ENCODE assay signal across 1 cellular context in the genomic region with DNA sequence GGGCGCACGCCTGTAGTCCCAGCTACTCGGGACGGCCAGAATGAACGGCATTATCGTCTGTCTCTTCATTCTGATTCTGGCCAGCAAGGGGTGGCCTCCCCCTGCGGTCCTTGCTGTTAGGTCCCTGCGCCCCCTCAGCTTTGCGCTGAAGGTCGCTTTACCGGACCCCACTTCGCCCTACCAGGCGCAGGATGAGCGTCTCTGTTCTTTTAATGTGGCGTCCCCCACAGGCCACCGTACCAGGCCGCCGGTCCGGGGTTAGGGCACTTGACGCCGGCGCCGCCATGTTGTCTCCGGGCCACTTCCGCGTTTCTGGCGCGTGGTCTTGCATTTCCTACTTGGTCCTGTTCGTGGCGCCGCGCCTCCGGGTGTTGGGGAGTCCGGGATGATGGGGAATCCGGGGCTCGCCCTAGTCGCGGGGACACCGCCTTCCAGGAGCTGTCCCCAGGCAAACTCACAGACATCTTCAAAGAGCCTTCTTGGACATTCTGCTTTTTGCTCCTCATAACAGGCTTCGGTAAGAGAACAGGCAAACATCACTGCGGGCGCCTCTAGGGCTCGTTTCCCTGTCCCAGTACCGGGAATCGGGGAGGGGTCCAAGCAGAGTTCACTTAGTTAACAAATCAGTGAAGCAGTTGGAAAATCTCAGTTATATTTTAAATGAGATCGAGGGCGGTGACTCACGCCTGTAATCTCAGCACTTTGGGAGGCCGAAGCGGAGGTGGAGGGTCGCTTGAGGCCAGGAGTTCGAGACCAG.
TF ChIP-seq lines count a peak whose summit lies in the region.

No MANE protein-coding gene starts in this region.

TF ChIP-seq in HepG2, 621 proteins besides CTCF, POLR2A, EP300 and RAD21 (continued from another document and continues in another):
- TF ChIP-seq, protein P1, sequence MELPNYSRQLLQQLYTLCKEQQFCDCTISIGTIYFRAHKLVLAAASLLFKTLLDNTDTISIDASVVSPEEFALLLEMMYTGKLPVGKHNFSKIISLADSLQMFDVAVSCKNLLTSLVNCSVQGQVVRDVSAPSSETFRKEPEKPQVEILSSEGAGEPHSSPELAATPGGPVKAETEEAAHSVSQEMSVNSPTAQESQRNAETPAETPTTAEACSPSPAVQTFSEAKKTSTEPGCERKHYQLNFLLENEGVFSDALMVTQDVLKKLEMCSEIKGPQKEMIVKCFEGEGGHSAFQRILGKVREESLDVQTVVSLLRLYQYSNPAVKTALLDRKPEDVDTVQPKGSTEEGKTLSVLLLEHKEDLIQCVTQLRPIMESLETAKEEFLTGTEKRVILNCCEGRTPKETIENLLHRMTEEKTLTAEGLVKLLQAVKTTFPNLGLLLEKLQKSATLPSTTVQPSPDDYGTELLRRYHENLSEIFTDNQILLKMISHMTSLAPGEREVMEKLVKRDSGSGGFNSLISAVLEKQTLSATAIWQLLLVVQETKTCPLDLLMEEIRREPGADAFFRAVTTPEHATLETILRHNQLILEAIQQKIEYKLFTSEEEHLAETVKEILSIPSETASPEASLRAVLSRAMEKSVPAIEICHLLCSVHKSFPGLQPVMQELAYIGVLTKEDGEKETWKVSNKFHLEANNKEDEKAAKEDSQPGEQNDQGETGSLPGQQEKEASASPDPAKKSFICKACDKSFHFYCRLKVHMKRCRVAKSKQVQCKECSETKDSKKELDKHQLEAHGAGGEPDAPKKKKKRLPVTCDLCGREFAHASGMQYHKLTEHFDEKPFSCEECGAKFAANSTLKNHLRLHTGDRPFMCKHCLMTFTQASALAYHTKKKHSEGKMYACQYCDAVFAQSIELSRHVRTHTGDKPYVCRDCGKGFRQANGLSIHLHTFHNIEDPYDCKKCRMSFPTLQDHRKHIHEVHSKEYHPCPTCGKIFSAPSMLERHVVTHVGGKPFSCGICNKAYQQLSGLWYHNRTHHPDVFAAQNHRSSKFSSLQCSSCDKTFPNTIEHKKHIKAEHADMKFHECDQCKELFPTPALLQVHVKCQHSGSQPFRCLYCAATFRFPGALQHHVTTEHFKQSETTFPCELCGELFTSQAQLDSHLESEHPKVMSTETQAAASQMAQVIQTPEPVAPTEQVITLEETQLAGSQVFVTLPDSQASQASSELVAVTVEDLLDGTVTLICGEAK (IDR thresholded peaks at IDR 0.05): no peak
- TF ChIP-seq, protein P1 (CRISPR knock-in tag; IDR thresholded peaks at IDR 0.05): peak; percentile 89
- TF ChIP-seq ISX (CRISPR knock-in tag; conservative IDR thresholded peaks at IDR 0.05) (no peak), SUZ12 (IDR thresholded peaks at IDR 0.05; ENCODE audit: low read depth, low read length) (no peak), SNAI1 (CRISPR knock-in tag; IDR thresholded peaks at IDR 0.05; ENCODE audit: borderline replicate concordance) (no peak), NFIB (CRISPR knock-in tag; IDR thresholded peaks at IDR 0.05; ENCODE audit: borderline replicate concordance) (no peak), ZKSCAN1 (IDR thresholded peaks at IDR 0.05; ENCODE audit: low read length) (no peak), ZNF143 (CRISPR knock-in tag; IDR thresholded peaks at IDR 0.05) (peak; percentile 69; the same call in 1 of the 2 replicates), ZNF7 (CRISPR knock-in tag; IDR thresholded peaks at IDR 0.05) (no peak), RORA (CRISPR knock-in tag; IDR thresholded peaks at IDR 0.05) (no peak), ZFP1 (CRISPR knock-in tag; IDR thresholded peaks at IDR 0.05) (peak; percentile 69; the same call in 1 of the 2 replicates), SP5 (CRISPR knock-in tag; IDR thresholded peaks at IDR 0.05; ENCODE audit: borderline replicate concordance, low read depth) (no peak), SIX1 (CRISPR knock-in tag; IDR thresholded peaks at IDR 0.05; ENCODE audit: borderline replicate concordance) (no peak), ZNF292 (CRISPR knock-in tag; IDR thresholded peaks at IDR 0.05; ENCODE audit: borderline replicate concordance, low read depth) (no peak), ZC3H4 (CRISPR knock-in tag; IDR thresholded peaks at IDR 0.05; ENCODE audit: borderline replicate concordance) (no peak), TMF1 (CRISPR knock-in tag; IDR thresholded peaks at IDR 0.05; ENCODE audit: low read depth) (no peak), TBP (CRISPR knock-in tag; IDR thresholded peaks at IDR 0.05) (no peak), ADNP (CRISPR knock-in tag; IDR thresholded peaks at IDR 0.05) (0 out of 2 replicates have a peak, but pooled peaks have one; percentile 32), MAF1 (CRISPR knock-in tag; IDR thresholded peaks at IDR 0.05; ENCODE audit: borderline replicate concordance) (no peak)
- TF ChIP-seq, protein P2, sequence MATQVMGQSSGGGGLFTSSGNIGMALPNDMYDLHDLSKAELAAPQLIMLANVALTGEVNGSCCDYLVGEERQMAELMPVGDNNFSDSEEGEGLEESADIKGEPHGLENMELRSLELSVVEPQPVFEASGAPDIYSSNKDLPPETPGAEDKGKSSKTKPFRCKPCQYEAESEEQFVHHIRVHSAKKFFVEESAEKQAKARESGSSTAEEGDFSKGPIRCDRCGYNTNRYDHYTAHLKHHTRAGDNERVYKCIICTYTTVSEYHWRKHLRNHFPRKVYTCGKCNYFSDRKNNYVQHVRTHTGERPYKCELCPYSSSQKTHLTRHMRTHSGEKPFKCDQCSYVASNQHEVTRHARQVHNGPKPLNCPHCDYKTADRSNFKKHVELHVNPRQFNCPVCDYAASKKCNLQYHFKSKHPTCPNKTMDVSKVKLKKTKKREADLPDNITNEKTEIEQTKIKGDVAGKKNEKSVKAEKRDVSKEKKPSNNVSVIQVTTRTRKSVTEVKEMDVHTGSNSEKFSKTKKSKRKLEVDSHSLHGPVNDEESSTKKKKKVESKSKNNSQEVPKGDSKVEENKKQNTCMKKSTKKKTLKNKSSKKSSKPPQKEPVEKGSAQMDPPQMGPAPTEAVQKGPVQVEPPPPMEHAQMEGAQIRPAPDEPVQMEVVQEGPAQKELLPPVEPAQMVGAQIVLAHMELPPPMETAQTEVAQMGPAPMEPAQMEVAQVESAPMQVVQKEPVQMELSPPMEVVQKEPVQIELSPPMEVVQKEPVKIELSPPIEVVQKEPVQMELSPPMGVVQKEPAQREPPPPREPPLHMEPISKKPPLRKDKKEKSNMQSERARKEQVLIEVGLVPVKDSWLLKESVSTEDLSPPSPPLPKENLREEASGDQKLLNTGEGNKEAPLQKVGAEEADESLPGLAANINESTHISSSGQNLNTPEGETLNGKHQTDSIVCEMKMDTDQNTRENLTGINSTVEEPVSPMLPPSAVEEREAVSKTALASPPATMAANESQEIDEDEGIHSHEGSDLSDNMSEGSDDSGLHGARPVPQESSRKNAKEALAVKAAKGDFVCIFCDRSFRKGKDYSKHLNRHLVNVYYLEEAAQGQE (IDR thresholded peaks at IDR 0.05; ENCODE audit: borderline replicate concordance in 1 of 2, low read depth in 1 of 2, low read length in 2 of 2): peak in 1 of 2 experiments; percentile 35; a peak in 1 of 4 replicates
- TF ChIP-seq, protein P3, sequence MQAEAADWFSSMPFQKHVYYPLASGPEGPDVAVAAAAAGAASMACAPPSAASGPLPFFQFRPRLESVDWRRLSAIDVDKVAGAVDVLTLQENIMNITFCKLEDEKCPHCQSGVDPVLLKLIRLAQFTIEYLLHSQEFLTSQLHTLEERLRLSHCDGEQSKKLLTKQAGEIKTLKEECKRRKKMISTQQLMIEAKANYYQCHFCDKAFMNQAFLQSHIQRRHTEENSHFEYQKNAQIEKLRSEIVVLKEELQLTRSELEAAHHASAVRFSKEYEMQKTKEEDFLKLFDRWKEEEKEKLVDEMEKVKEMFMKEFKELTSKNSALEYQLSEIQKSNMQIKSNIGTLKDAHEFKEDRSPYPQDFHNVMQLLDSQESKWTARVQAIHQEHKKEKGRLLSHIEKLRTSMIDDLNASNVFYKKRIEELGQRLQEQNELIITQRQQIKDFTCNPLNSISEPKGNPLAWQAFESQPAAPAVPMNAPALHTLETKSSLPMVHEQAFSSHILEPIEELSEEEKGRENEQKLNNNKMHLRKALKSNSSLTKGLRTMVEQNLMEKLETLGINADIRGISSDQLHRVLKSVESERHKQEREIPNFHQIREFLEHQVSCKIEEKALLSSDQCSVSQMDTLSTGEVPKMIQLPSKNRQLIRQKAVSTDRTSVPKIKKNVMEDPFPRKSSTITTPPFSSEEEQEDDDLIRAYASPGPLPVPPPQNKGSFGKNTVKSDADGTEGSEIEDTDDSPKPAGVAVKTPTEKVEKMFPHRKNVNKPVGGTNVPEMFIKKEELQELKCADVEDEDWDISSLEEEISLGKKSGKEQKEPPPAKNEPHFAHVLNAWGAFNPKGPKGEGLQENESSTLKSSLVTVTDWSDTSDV (CRISPR knock-in tag; IDR thresholded peaks at IDR 0.05): no peak
- TF ChIP-seq, protein P4, sequence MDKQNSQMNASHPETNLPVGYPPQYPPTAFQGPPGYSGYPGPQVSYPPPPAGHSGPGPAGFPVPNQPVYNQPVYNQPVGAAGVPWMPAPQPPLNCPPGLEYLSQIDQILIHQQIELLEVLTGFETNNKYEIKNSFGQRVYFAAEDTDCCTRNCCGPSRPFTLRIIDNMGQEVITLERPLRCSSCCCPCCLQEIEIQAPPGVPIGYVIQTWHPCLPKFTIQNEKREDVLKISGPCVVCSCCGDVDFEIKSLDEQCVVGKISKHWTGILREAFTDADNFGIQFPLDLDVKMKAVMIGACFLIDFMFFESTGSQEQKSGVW (CRISPR knock-in tag; IDR thresholded peaks at IDR 0.05; ENCODE audit: borderline replicate concordance): no peak
- TF ChIP-seq, protein P5, sequence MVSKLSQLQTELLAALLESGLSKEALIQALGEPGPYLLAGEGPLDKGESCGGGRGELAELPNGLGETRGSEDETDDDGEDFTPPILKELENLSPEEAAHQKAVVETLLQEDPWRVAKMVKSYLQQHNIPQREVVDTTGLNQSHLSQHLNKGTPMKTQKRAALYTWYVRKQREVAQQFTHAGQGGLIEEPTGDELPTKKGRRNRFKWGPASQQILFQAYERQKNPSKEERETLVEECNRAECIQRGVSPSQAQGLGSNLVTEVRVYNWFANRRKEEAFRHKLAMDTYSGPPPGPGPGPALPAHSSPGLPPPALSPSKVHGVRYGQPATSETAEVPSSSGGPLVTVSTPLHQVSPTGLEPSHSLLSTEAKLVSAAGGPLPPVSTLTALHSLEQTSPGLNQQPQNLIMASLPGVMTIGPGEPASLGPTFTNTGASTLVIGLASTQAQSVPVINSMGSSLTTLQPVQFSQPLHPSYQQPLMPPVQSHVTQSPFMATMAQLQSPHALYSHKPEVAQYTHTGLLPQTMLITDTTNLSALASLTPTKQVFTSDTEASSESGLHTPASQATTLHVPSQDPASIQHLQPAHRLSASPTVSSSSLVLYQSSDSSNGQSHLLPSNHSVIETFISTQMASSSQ (IDR thresholded peaks at IDR 0.05; ENCODE audit: low read depth): no peak
- TF ChIP-seq, protein P5 (CRISPR knock-in tag; IDR thresholded peaks at IDR 0.05; ENCODE audit: borderline replicate concordance): peak; percentile 52; the same call in 1 of the 2 replicates
- TF ChIP-seq, protein P6, sequence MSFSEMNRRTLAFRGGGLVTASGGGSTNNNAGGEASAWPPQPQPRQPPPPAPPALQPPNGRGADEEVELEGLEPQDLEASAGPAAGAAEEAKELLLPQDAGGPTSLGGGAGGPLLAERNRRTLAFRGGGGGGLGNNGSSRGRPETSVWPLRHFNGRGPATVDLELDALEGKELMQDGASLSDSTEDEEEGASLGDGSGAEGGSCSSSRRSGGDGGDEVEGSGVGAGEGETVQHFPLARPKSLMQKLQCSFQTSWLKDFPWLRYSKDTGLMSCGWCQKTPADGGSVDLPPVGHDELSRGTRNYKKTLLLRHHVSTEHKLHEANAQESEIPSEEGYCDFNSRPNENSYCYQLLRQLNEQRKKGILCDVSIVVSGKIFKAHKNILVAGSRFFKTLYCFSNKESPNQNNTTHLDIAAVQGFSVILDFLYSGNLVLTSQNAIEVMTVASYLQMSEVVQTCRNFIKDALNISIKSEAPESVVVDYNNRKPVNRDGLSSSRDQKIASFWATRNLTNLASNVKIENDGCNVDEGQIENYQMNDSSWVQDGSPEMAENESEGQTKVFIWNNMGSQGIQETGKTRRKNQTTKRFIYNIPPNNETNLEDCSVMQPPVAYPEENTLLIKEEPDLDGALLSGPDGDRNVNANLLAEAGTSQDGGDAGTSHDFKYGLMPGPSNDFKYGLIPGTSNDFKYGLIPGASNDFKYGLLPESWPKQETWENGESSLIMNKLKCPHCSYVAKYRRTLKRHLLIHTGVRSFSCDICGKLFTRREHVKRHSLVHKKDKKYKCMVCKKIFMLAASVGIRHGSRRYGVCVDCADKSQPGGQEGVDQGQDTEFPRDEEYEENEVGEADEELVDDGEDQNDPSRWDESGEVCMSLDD (CRISPR knock-in tag; IDR thresholded peaks at IDR 0.05; ENCODE audit: borderline replicate concordance): peak; percentile 95
